1 cellular context compared by ENCODE assay signal in the genomic region with DNA sequence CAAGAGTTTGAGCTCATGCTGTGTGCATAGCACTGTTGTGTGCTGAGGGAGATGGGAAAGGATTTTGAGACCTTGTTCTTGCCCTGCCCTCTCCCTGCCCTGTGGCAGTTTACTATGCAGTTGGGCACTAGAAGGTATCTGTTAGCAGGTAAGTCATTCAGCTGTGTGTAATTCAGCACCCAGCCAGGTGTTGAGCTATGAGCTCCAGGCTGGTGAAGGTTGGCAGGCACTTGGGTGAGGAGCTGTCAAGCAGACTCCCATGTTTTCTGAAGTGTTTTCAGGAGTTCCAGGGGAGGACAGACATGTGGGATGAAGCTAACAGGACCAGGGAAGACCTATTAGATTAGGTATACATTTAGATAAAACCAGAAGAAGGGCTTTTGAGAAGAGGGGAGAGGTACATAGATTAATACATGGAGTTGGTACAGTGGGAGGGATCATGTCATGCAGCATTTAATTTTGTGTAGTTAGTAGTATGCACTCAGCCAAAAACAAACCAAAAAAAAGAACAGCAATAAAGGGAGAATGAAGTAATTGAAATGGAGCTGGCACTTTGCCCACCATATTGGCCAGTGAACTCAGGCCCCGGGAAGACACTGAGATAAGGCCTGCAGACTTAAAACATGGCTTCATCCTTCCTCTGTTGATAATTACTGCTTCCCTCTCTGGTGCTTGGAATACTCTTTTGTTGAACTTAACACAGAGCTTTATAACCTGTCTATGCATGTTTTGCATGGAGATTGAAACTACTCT.
TF ChIP-seq lines count a peak whose summit lies in the region.

No MANE protein-coding gene starts in this region.

TF ChIP-seq in GM12878, 131 proteins besides CTCF, POLR2A, EP300 and RAD21:
- no peak for TF ChIP-seq CBFB (IDR thresholded peaks at IDR 0.05; ENCODE audit: low read depth)
- TF ChIP-seq NKRF (conservative IDR thresholded peaks at IDR 0.05) = no peak
- TF ChIP-seq ESRRA (IDR thresholded peaks at IDR 0.05; ENCODE audit: low read length) = no peak
- no peak for TF ChIP-seq WRNIP1 (IDR thresholded peaks at IDR 0.05; ENCODE audit: borderline replicate concordance, low read depth, low read length)
- no peak for TF ChIP-seq HCFC1 (IDR thresholded peaks at IDR 0.05; ENCODE audit: low read length)
- TF ChIP-seq USF2 (IDR thresholded peaks at IDR 0.05; ENCODE audit: borderline replicate concordance, low read depth, low read length) = no peak
- TF ChIP-seq GATAD2B (conservative IDR thresholded peaks at IDR 0.05; ENCODE audit: low read depth) = no peak
- no peak for TF ChIP-seq RCOR1 (conservative IDR thresholded peaks at IDR 0.05; ENCODE audit: low read depth, low read length)
- TF ChIP-seq, protein P1, sequence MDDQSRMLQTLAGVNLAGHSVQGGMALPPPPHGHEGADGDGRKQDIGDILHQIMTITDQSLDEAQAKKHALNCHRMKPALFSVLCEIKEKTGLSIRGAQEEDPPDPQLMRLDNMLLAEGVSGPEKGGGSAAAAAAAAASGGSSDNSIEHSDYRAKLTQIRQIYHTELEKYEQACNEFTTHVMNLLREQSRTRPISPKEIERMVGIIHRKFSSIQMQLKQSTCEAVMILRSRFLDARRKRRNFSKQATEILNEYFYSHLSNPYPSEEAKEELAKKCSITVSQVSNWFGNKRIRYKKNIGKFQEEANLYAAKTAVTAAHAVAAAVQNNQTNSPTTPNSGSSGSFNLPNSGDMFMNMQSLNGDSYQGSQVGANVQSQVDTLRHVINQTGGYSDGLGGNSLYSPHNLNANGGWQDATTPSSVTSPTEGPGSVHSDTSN (IDR thresholded peaks at IDR 0.05; ENCODE audit: insufficient replicate concordance, low read depth, low read length) = no peak
- no peak for TF ChIP-seq ASH2L (IDR thresholded peaks at IDR 0.05; ENCODE audit: borderline replicate concordance, low read depth)
- TF ChIP-seq ZBED1 (IDR thresholded peaks at IDR 0.05; ENCODE audit: borderline replicate concordance) = no peak
- TF ChIP-seq IRF4 (IDR thresholded peaks at IDR 0.05; ENCODE audit: low read depth, low read length) = no peak
- no peak for TF ChIP-seq MTA2 (IDR thresholded peaks at IDR 0.05; ENCODE audit: low read depth)
- no peak for TF ChIP-seq ZNF24 (IDR thresholded peaks at IDR 0.05)
- TF ChIP-seq TCF7 (IDR thresholded peaks at IDR 0.05; ENCODE audit: borderline replicate concordance) = no peak
- TF ChIP-seq DPF2 (IDR thresholded peaks at IDR 0.05) = no peak
- TF ChIP-seq SRF (IDR thresholded peaks at IDR 0.05; ENCODE audit: low read depth in 2 of 2, low read length in 2 of 2) = no peak
TF ChIP-seq in GM12878: peak in this region for 0.
